ENCODE assay signal across 34 cellular contexts in genomic region chr2:132798334-132798733, GRCh38.
"Had no signal": no experiment of that assay in that cellular context is flagged by ENCODE, and none has a peak within 500 bp of the region (broad histone marks: within the 10 kb centered on the region; RNA-seq: fewer than 3 reads in every experiment).

No MANE protein-coding gene starts in this region.

- H3K27ac ChIP-seq: adrenal gland, body of pancreas, breast epithelium, VCaP had no signal

- H3K36me3 ChIP-seq: adrenal gland, brain microvascular endothelial cell, breast epithelium had no signal

- H3K4me1 Mint-ChIP-seq: activated B cell treated with CpG ODN at 0.5 μM for 24 hours; activated CD4-positive, alpha-beta T cell treated with anti-CD3 and anti-CD28 coated beads, Interleukin-2, amount 10 ng/mL, durations not matched to agents 24 days and 14 days; activated naive CD8-positive, alpha-beta T cell treated with anti-CD3 and anti-CD28 coated beads for 36 hours; activated T-helper 17 cell treated with anti-CD3 and anti-CD28 coated beads, Interleukin-2, amount 50 U/mL, for 72 hours had no signal

- ATAC-seq: activated CD8-positive, alpha-beta T cell treated with anti-CD3 and anti-CD28 coated beads for 36 hours; activated naive CD4-positive, alpha-beta T cell treated with anti-CD3 and anti-CD28 coated beads, Interleukin-2, amount 50 U/mL, for 72 hours; activated T-cell treated with anti-CD3 and anti-CD28 coated beads, Interleukin-2, amount 50 U/mL, for 4 hours; activated T-cell treated with anti-CD3 and anti-CD28 coated beads, Interleukin-2, amount 50 U/mL, for 72 hours; activated T-helper 17 cell treated with anti-CD3 and anti-CD28 coated beads, Interleukin-2, amount 50 U/mL, for 72 hours; body of pancreas had no signal

- H3K27ac Mint-ChIP-seq: activated B cell treated with CpG ODN at 0.5 μM for 24 hours; activated CD4-positive, alpha-beta memory T cell treated with anti-CD3 and anti-CD28 coated beads for 36 hours; activated CD4-positive, alpha-beta T cell treated with anti-CD3 and anti-CD28 coated beads, Interleukin-2, amount 10 ng/mL, durations not matched to agents 24 days and 14 days; activated CD8-positive, alpha-beta T cell treated with anti-CD3 and anti-CD28 coated beads for 36 hours; activated naive CD4-positive, alpha-beta T cell treated with anti-CD3 and anti-CD28 coated beads for 36 hours; activated naive CD4-positive, alpha-beta T cell treated with anti-CD3 and anti-CD28 coated beads, Interleukin-2, amount 50 U/mL, for 72 hours; activated naive CD8-positive, alpha-beta T cell treated with anti-CD3 and anti-CD28 coated beads for 36 hours; activated T-cell treated with anti-CD3 and anti-CD28 coated beads, Interleukin-2, amount 50 U/mL, for 72 hours; activated T-helper 1 cell treated with anti-CD3 and anti-CD28 coated beads, Interleukin-12 subunit alpha, Interleukin-12 subunit beta, Interleukin-2, Interleukin-4 antibody, amounts not matched to agents 30 ng/mL and 10 ng/mL and 1 ng/mL, durations not matched to agents 14 hours and 24 hours and 36 hours; activated T-helper 17 cell treated with anti-CD3 and anti-CD28 coated beads, Interleukin-2, amount 50 U/mL, for 72 hours; T-helper 1 cell treated with Interleukin-12 subunit alpha and Interleukin-12 subunit beta and Interleukin-4 antibody, amounts not matched to agents 30 μg/mL and 1 μg/mL, for 36 hours; T-helper 2 cell treated with Interferon-gamma antibody and Interleukin-4, amounts not matched to agents 5 μg/mL and 100 μg/mL, for 36 hours had no signal

- FAIRE-seq: TTC549 had no signal

- H3K27me3 Mint-ChIP-seq: activated CD4-positive, alpha-beta memory T cell treated with anti-CD3 and anti-CD28 coated beads for 36 hours; activated CD4-positive, alpha-beta T cell treated with anti-CD3 and anti-CD28 coated beads, Interleukin-2, amount 10 ng/mL, durations not matched to agents 24 days and 14 days; activated CD8-positive, alpha-beta T cell treated with anti-CD3 and anti-CD28 coated beads for 36 hours; activated naive CD8-positive, alpha-beta T cell treated with anti-CD3 and anti-CD28 coated beads for 36 hours; activated T-helper 17 cell treated with anti-CD3 and anti-CD28 coated beads, Interleukin-2, amount 50 U/mL, for 72 hours had no signal

- H3K4me1 ChIP-seq: adrenal gland, body of pancreas, breast epithelium had no signal

- H3K9me3 Mint-ChIP-seq: activated B cell treated with CpG ODN at 0.5 μM for 24 hours; activated CD4-positive, alpha-beta memory T cell treated with anti-CD3 and anti-CD28 coated beads for 36 hours; activated CD4-positive, alpha-beta T cell treated with anti-CD3 and anti-CD28 coated beads, Interleukin-2, amount 10 ng/mL, durations not matched to agents 24 days and 14 days; activated CD8-positive, alpha-beta T cell treated with anti-CD3 and anti-CD28 coated beads for 36 hours; activated naive CD4-positive, alpha-beta T cell treated with anti-CD3 and anti-CD28 coated beads for 36 hours; activated naive CD8-positive, alpha-beta T cell treated with anti-CD3 and anti-CD28 coated beads for 36 hours; activated T-cell treated with anti-CD3 and anti-CD28 coated beads, Interleukin-2, amount 50 U/mL, for 4 hours; activated T-cell treated with anti-CD3 and anti-CD28 coated beads, Interleukin-2, amount 50 U/mL, for 72 hours; activated T-helper 1 cell treated with anti-CD3 and anti-CD28 coated beads, Interleukin-12 subunit alpha, Interleukin-12 subunit beta, Interleukin-2, Interleukin-4 antibody, amounts not matched to agents 30 ng/mL and 10 ng/mL and 1 ng/mL, durations not matched to agents 14 hours and 24 hours and 36 hours; T-helper 1 cell treated with Interleukin-12 subunit alpha and Interleukin-12 subunit beta and Interleukin-4 antibody, amounts not matched to agents 30 μg/mL and 1 μg/mL, for 36 hours; T-helper 2 cell treated with Interferon-gamma antibody and Interleukin-4, amounts not matched to agents 5 μg/mL and 100 μg/mL, for 36 hours had no signal

- H3K27me3 ChIP-seq: adrenal gland, body of pancreas, brain microvascular endothelial cell, breast epithelium had no signal

- DNase-seq: activated B cell treated with CpG ODN at 0.5 μM for 24 hours; activated CD4-positive, alpha-beta memory T cell treated with anti-CD3 and anti-CD28 coated beads for 36 hours; activated CD4-positive, alpha-beta T cell treated with anti-CD3 and anti-CD28 coated beads for 4 hours; activated CD4-positive, alpha-beta T cell treated with anti-CD3 and anti-CD28 coated beads, Interleukin-2, amount 10 ng/mL, durations not matched to agents 24 days and 14 days; activated CD4-positive, alpha-beta T cell treated with anti-CD3 and anti-CD28 coated beads, Interleukin-2, amount 50 U/mL, for 1 hour; activated CD4-positive, alpha-beta T cell treated with anti-CD3 and anti-CD28 coated beads, Interleukin-2, amount 50 U/mL, for 4 hours; activated CD4-positive, CD25-positive, alpha-beta regulatory T cell treated with anti-CD3 and anti-CD28 coated beads, Interleukin-2, amount 50 U/mL, for 72 hours; activated CD8-positive, alpha-beta memory T cell treated with anti-CD3 and anti-CD28 coated beads, Interleukin-2, amount 50 U/mL, for 4 hours; activated CD8-positive, alpha-beta T cell treated with anti-CD3 and anti-CD28 coated beads for 36 hours; activated effector memory CD4-positive, alpha-beta T cell treated with anti-CD3 and anti-CD28 coated beads, Interleukin-2, amount 50 U/mL, for 16 hours; activated gamma-delta T cell treated with Interleukin-2 at 50 U/mL for 16 hours; activated naive CD4-positive, alpha-beta T cell; activated naive CD4-positive, alpha-beta T cell treated with anti-CD3 and anti-CD28 coated beads for 36 hours; activated naive CD4-positive, alpha-beta T cell treated with anti-CD3 and anti-CD28 coated beads, Interleukin-2, amount 50 U/mL, for 16 hours; activated naive CD8-positive, alpha-beta T cell treated with anti-CD3 and anti-CD28 coated beads for 36 hours; activated T-cell treated with anti-CD3 and anti-CD28 coated beads for 4 hours; activated T-cell treated with anti-CD3 and anti-CD28 coated beads, Interleukin-2, amount 50 U/mL, for 1 hour; activated T-cell treated with anti-CD3 and anti-CD28 coated beads, Interleukin-2, amount 50 U/mL, for 4 hours; activated T-cell treated with anti-CD3 and anti-CD28 coated beads, Interleukin-2, amount 50 U/mL, for 72 hours; adrenal gland; aorta; body of pancreas; central memory CD4-positive, alpha-beta T cell; T-helper 2 cell; T-helper 9 cell had no signal

- H3K4me3 ChIP-seq: adrenal gland, body of pancreas, breast epithelium had no signal

- H3K9me3 ChIP-seq: adrenal gland, body of pancreas, breast epithelium had no signal

- H3K36me3 Mint-ChIP-seq: activated CD4-positive, alpha-beta memory T cell treated with anti-CD3 and anti-CD28 coated beads for 36 hours; activated naive CD4-positive, alpha-beta T cell treated with anti-CD3 and anti-CD28 coated beads, Interleukin-2, amount 50 U/mL, for 72 hours; activated naive CD8-positive, alpha-beta T cell treated with anti-CD3 and anti-CD28 coated beads for 36 hours had no signal

- H3K4me3 Mint-ChIP-seq: activated B cell treated with CpG ODN at 0.5 μM for 24 hours; activated CD4-positive, alpha-beta memory T cell treated with anti-CD3 and anti-CD28 coated beads for 36 hours; activated CD4-positive, alpha-beta T cell treated with anti-CD3 and anti-CD28 coated beads, Interleukin-2, amount 10 ng/mL, durations not matched to agents 24 days and 14 days; activated CD8-positive, alpha-beta T cell treated with anti-CD3 and anti-CD28 coated beads for 36 hours; activated naive CD4-positive, alpha-beta T cell treated with anti-CD3 and anti-CD28 coated beads for 36 hours; activated naive CD8-positive, alpha-beta T cell treated with anti-CD3 and anti-CD28 coated beads for 36 hours; activated T-cell treated with anti-CD3 and anti-CD28 coated beads, Interleukin-2, amount 50 U/mL, for 4 hours; activated T-cell treated with anti-CD3 and anti-CD28 coated beads, Interleukin-2, amount 50 U/mL, for 72 hours; activated T-helper 1 cell treated with anti-CD3 and anti-CD28 coated beads, Interleukin-12 subunit alpha, Interleukin-12 subunit beta, Interleukin-2, Interleukin-4 antibody, amounts not matched to agents 30 ng/mL and 10 ng/mL and 1 ng/mL, durations not matched to agents 14 hours and 24 hours and 36 hours; activated T-helper 17 cell treated with anti-CD3 and anti-CD28 coated beads, Interleukin-2, amount 50 U/mL, for 72 hours; T-helper 1 cell treated with Interleukin-12 subunit alpha and Interleukin-12 subunit beta and Interleukin-4 antibody, amounts not matched to agents 30 μg/mL and 1 μg/mL, for 36 hours; T-helper 2 cell treated with Interferon-gamma antibody and Interleukin-4, amounts not matched to agents 5 μg/mL and 100 μg/mL, for 36 hours had no signal
